ENCODE assay signal across 8 cellular contexts in genomic region chr19:58400916-58401824, GRCh38. TPM values are rescaled to one million over a fixed set of nuclear protein-coding genes. Genes with fewer than 3 reads are reported as not detected.
DNase-seq lines count a peak whose midpoint lies in the region; TF ChIP-seq lines count a peak whose summit lies in the region.

No MANE protein-coding gene starts in this region.

- peak; percentile 44; the same call in 1 of the 2 replicates for TF ChIP-seq CTCF in HEK293 (tag by site-specific recombination; IDR thresholded peaks at IDR 0.05)
- peak; percentile 17 for TF ChIP-seq CTCF in neutrophil (IDR thresholded peaks at IDR 0.05)

- no peaks in the 10 kb centered on the region for H3K36me3 Mint-ChIP-seq in activated naive CD4-positive, alpha-beta T cell treated with anti-CD3 and anti-CD28 coated beads for 36 hours (ENCODE audit: low read depth)

- H3K4me3 Mint-ChIP-seq in activated naive CD4-positive, alpha-beta T cell treated with anti-CD3 and anti-CD28 coated beads for 36 hours, result peak overlapping the region; percentile 94

- DNase-seq in GM04504 (ENCODE audit: low read depth) (peak; percentile 98), MV-4-11 (lab: John Stamatoyannopoulos, UW) (peak; percentile 100), SJSA1 (ENCODE audit: low read depth in 1 of 2, low spot score in 2 of 2) (peak; percentile 99), germinal center (ENCODE audit: low spot score) (peak; percentile 98), substantia nigra (lab: John Stamatoyannopoulos, UW) (peak; percentile 74 to 100 (median 98))
- DNase-seq in activated naive CD4-positive, alpha-beta T cell treated with anti-CD3 and anti-CD28 coated beads for 36 hours, result peak; percentile 99

- H3K36me3 ChIP-seq in HEK293 (ENCODE audit: control insufficient read depth in 2 of 2, insufficient read depth in 1 of 2, low read length in 2 of 2) (no peaks in the 10 kb centered on the region; a peak in 1 of 3 replicates), SJSA1 (0 out of 2 replicates have a peak, but pooled peaks cover 4% of the 10 kb centered on the region), neutrophil (no peaks in the 10 kb centered on the region)

- peak overlapping the region; percentile 26 for H3K27ac Mint-ChIP-seq in activated naive CD4-positive, alpha-beta T cell treated with anti-CD3 and anti-CD28 coated beads for 36 hours

- H3K4me3 ChIP-seq in HEK293 (ENCODE audit: low read depth, low read length), result peak overlapping the region; percentile 66
- H3K4me3 ChIP-seq in SJSA1, result peak overlapping the region; percentile 43
- peak overlapping the region; percentile 59 to 64 for H3K4me3 ChIP-seq in neutrophil (ENCODE audit: low read depth in 1 of 2, low read length in 1 of 2)

- H3K27me3 Mint-ChIP-seq in activated naive CD4-positive, alpha-beta T cell treated with anti-CD3 and anti-CD28 coated beads for 36 hours (ENCODE audit: low read depth), result peaks cover 11% of the 10 kb centered on the region

- H3K27me3 ChIP-seq in SJSA1 (replicated peaks), result no peaks in the 10 kb centered on the region
- H3K27me3 ChIP-seq in neutrophil, result peaks cover 37% of the 10 kb centered on the region

- H3K9me3 Mint-ChIP-seq in activated naive CD4-positive, alpha-beta T cell treated with anti-CD3 and anti-CD28 coated beads for 36 hours, result no peaks in the 10 kb centered on the region

- H3K27ac ChIP-seq in HEK293 (ENCODE audit: extremely low read depth, low read depth, low read length) (peak overlapping the region; percentile 27; the same call in 1 of the 2 replicates), SJSA1 (no peak overlapping the region), neutrophil (peak overlapping the region; percentile 26), substantia nigra (ENCODE audit: low read depth, low read length, poor library complexity, severe bottlenecking) (peak overlapping the region; percentile 85)

- CTCF ChIA-PET in HEK293 (lab: Yijun Ruan, JAX), result no interaction called here
- CTCF ChIA-PET in activated naive CD4-positive, alpha-beta T cell treated with anti-CD3 and anti-CD28 coated beads for 36 hours (lab: Charles Lee), result no interaction called here

- H3K9me3 ChIP-seq in HEK293 (ENCODE audit: control insufficient read depth, insufficient read depth, low read depth, low read length) (no peaks in the 10 kb centered on the region), SJSA1 (replicated peaks) (no peaks in the 10 kb centered on the region), neutrophil (no peaks in the 10 kb centered on the region)

- POLR2A ChIA-PET in HEK293 (lab: Yijun Ruan, JAX), result interaction anchor here (1.4 to 1.5 kb wide), 2 partner anchors 8 to 14 kb away, joined by 4 to 10 read pairs; partner anchors contain the start of genes RPS5 and ZNF584

- intact Hi-C loops in activated naive CD4-positive, alpha-beta T cell treated with anti-CD3 and anti-CD28 coated beads for 36 hours (cut with micrococcal nuclease), result loop anchor here (1.0 kb wide), 6 partner anchors 14 to 75 kb away; partner anchors contain the start of genes RPS5, ZNF132, ZNF446 and ZNF497

- H3K4me1 ChIP-seq in HEK293 (ENCODE audit: control insufficient read depth, insufficient read depth, low read length) (peaks cover 3% of the 10 kb centered on the region; the same call in 1 of the 2 replicates), SJSA1 (replicated peaks) (peaks cover 11% of the 10 kb centered on the region), neutrophil (ENCODE audit: control insufficient read depth in 1 of 2, insufficient read depth in 1 of 2, low read depth in 1 of 2, low read length in 1 of 2) (peaks cover 5 to 14% of the 10 kb centered on the region in 2 experiments)

- H3K4me1 Mint-ChIP-seq in activated naive CD4-positive, alpha-beta T cell treated with anti-CD3 and anti-CD28 coated beads for 36 hours (ENCODE audit: low read depth), result peaks cover 9% of the 10 kb centered on the region

TF ChIP-seq in HEK293, 187 proteins besides CTCF, POLR2A, EP300 and RAD21 (continues in another document):
- no peak for TF ChIP-seq ZNF600 (tag by site-specific recombination; IDR thresholded peaks at IDR 0.05)
- 0 out of 2 replicates have a peak, but pooled peaks have one; percentile 21 for TF ChIP-seq ZBTB8A (tag by site-specific recombination; IDR thresholded peaks at IDR 0.05)
- TF ChIP-seq HIC1 (tag by site-specific recombination; IDR thresholded peaks at IDR 0.05), result no peak
- peak; percentile 81 for TF ChIP-seq ZNF18 (tag by site-specific recombination; IDR thresholded peaks at IDR 0.05)
- TF ChIP-seq ZBTB10 (tag by site-specific recombination; IDR thresholded peaks at IDR 0.05), result peak; percentile 41
- TF ChIP-seq ZNF610 (tag by site-specific recombination; IDR thresholded peaks at IDR 0.05; ENCODE audit: borderline replicate concordance), result 0 out of 2 replicates have a peak, but pooled peaks have one; percentile 16

RNA-seq across cellular contexts. Expression of gene RNF225, which starts 5.7 kb away (rescaled TPM):
- total RNA-seq in SJSA1 (2014; rRNA removed; shearing (Covaris generic)), result 0.53 TPM in 1 of 2 replicates, not detected in the other
- total RNA-seq in activated naive CD4-positive, alpha-beta T cell treated with anti-CD3 and anti-CD28 coated beads for 36 hours, result under 1 TPM in 1 of 2 experiments, not detected in 1; 0.32 TPM

RNA-seq across cellular contexts. Expression of gene ZNF584, which starts 7.3 kb away (rescaled TPM):
- 9.6 and 13.5 TPM in 2 replicates for total RNA-seq in SJSA1 (2014; rRNA removed; shearing (Covaris generic))
- 1 to 10 TPM; 3.4 to 4.8 TPM for total RNA-seq in activated naive CD4-positive, alpha-beta T cell treated with anti-CD3 and anti-CD28 coated beads for 36 hours

RNA-seq across cellular contexts. Expression of gene RPS5, which starts 14.1 kb away (rescaled TPM):
- total RNA-seq in SJSA1 (2014; rRNA removed; shearing (Covaris generic)), result 1,597 and 2,220 TPM in 2 replicates
- 1,000 to 10,000 TPM; 1,806 to 1,853 TPM for total RNA-seq in activated naive CD4-positive, alpha-beta T cell treated with anti-CD3 and anti-CD28 coated beads for 36 hours

RNA-seq across cellular contexts. Expression of gene ZNF837, which starts 20.3 kb away (rescaled TPM):
- 2.5 and 7.0 TPM in 2 replicates for total RNA-seq in SJSA1 (2014; rRNA removed; shearing (Covaris generic))
- 1 to 10 TPM; 1.7 to 1.9 TPM for total RNA-seq in activated naive CD4-positive, alpha-beta T cell treated with anti-CD3 and anti-CD28 coated beads for 36 hours

RNA-seq across cellular contexts. Expression of gene ZNF497, which starts 38.6 kb away (rescaled TPM):
- total RNA-seq in SJSA1 (2014; rRNA removed; shearing (Covaris generic)), result 0.19 and 1.3 TPM in 2 replicates
- under 1 TPM; 0.40 to 0.41 TPM for total RNA-seq in activated naive CD4-positive, alpha-beta T cell treated with anti-CD3 and anti-CD28 coated beads for 36 hours
